In the genomic region with DNA sequence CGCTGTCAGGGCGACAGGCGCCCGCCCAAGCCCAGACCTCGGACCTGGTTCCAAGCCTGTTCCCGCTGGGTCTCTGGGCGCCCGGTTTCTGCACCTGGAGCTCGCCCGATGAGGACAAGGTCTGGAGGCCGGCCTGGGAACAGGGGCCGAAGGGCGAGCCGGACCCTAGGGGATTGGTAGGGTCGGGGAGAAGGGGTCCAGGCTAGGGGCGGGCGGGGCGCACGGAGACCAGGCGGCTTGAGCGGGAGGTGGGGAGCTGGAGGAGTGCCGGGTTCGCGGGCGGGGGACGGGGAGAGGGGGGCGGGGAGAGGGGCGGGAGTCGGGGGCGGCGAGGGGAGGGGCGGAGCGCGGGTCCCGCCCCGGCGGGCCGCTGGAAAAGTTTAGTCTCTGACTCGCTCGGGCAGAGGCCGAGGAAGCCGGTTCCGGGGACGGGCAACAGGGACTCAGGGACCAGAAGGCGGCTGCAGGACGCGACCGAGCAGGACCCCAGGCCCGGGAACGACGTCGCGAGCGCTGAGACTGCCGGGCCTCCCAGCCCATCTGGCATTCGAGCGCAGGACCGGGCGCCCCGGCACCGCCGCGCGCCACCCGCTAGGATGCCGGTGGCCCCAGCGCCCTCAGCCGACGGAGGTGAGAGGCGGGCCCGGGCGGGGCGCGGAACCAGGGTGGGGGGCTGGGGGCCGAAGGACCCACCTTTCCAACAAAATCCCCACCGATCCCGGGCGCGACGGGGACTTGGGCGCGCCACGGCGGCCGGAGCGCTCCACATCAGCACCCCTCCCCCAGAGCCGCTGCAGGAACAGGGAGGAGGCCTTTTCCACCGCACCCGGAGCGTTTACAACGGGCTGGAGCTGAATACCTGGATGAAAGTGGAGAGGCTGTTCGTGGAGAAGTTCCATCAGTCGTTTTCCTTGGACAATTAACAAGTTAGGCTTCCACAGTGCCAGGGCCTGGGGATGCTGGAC, we compare ENCODE assay signal across 1 cellular context.
TF ChIP-seq lines count a peak whose summit lies in the region.

TSS of gene S1PR3 (plus strand) at position 403 of the 965 bp plus-strand sequence. CDS start 9,733 bp downstream, outside the sequence.

TF ChIP-seq in K562, 482 proteins besides CTCF, POLR2A, EP300 and RAD21 (continued from another document):
- TF ChIP-seq, protein P1, sequence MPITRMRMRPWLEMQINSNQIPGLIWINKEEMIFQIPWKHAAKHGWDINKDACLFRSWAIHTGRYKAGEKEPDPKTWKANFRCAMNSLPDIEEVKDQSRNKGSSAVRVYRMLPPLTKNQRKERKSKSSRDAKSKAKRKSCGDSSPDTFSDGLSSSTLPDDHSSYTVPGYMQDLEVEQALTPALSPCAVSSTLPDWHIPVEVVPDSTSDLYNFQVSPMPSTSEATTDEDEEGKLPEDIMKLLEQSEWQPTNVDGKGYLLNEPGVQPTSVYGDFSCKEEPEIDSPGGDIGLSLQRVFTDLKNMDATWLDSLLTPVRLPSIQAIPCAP (CRISPR knock-in tag; IDR thresholded peaks at IDR 0.05; ENCODE audit: borderline replicate concordance), result no peak
- TF ChIP-seq HES1 (IDR thresholded peaks at IDR 0.05; ENCODE audit: low read depth), result no peak
- TF ChIP-seq ZNF121 (CRISPR knock-in tag; conservative IDR thresholded peaks at IDR 0.05), result no peak
- TF ChIP-seq ZNF551 (CRISPR knock-in tag; IDR thresholded peaks at IDR 0.05), result no peak
- TF ChIP-seq BCLAF1 (IDR thresholded peaks at IDR 0.05; ENCODE audit: borderline replicate concordance in 1 of 2, control insufficient read depth in 1 of 2, low read depth in 2 of 2, low read length in 1 of 2), result no peak
- no peak for TF ChIP-seq HIVEP1 (CRISPR knock-in tag; IDR thresholded peaks at IDR 0.05)
- TF ChIP-seq TBL1XR1 (IDR thresholded peaks at IDR 0.05; ENCODE audit: low read length in 2 of 2), result no peak
- TF ChIP-seq, protein P2, sequence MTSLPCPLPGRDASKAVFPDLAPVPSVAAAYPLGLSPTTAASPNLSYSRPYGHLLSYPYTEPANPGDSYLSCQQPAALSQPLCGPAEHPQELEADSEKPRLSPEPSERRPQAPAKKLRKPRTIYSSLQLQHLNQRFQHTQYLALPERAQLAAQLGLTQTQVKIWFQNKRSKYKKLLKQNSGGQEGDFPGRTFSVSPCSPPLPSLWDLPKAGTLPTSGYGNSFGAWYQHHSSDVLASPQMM (CRISPR knock-in tag; IDR thresholded peaks at IDR 0.05), result no peak
- TF ChIP-seq ZNF668 (CRISPR knock-in tag; IDR thresholded peaks at IDR 0.05), result no peak
- no peak for TF ChIP-seq STAG1 (CRISPR knock-in tag; IDR thresholded peaks at IDR 0.05; ENCODE audit: borderline replicate concordance)
